Comparison of ENCODE assay signal across 8 cellular contexts in the genomic region with DNA sequence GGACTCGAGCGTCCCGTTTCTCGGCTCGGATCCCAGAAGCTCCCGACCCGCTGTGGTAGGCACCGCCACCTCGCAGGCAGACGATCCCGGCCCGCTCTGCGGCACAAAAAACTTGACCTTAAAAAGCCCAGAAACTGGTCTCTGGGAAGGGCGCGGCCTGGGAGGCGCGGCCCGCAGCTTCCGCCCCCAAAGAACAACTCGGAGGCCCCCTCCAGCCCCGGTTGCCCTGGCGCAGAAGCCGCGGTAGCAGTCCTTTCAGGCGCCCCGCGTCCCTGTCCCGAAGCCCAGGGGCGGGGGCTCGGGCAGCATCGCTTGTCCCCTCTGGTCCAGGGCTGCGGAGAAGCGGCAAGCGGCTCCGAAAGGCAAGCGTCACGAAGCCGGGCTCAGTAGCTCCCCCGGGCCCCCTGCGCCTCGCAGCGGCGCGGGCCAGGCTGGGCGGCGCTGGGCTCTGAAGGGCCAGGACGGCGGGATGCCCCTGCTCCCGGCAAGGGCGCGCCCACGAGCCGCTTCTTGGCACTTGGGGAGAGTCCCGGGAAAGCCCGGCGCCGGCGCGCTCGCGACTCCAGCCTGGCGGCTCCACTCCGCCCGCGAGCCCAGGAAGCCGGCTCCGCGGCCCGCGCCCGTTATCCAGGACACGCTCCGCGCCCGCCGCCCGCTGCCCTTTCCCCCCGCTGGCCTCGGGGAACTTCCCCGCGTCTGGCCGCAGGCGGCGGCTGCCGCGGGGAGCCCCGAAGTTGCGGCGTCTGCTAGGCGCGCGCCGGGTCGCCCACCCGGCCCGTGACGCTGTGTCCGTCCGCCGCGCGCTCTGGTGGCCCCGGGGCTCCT. TPM values are rescaled to one million over a fixed set of nuclear protein-coding genes. Genes with fewer than 3 reads are reported as not detected.
DNase-seq lines count a peak whose midpoint lies in the region; ATAC-seq and TF ChIP-seq lines count a peak whose summit lies in the region.

A gene with protein sequence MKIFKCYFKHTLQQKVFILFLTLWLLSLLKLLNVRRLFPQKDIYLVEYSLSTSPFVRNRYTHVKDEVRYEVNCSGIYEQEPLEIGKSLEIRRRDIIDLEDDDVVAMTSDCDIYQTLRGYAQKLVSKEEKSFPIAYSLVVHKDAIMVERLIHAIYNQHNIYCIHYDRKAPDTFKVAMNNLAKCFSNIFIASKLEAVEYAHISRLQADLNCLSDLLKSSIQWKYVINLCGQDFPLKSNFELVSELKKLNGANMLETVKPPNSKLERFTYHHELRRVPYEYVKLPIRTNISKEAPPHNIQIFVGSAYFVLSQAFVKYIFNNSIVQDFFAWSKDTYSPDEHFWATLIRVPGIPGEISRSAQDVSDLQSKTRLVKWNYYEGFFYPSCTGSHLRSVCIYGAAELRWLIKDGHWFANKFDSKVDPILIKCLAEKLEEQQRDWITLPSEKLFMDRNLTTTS (minus strand): TSS at position 98 of the 825 bp plus-strand sequence. CDS start 22,521 bp downstream, outside the sequence.

- intact Hi-C loops in A673 (cut with micrococcal nuclease; ENCODE audit: unreplicated experiment) (loop anchor here (5.0 to 10.0 kb wide), 2 partner anchors 285 to 378 kb away; a partner anchor contains a TSS), breast epithelium (cut with DNase I; ENCODE audit: low total_unique reads) (no loop called here)

- peaks cover 59% of the 10 kb centered on the region for H3K4me1 Mint-ChIP-seq in T-helper 17 cell
- H3K4me1 Mint-ChIP-seq in immature natural killer cell: peaks cover 53 to 56% of the 10 kb centered on the region in 2 donors

- DNase-seq in A673 (ENCODE audit: low spot score): peak; percentile 58
- DNase-seq in T-helper 17 cell: peak in 2 of 3 donors; percentile 38 to 40
- DNase-seq in breast epithelium (ENCODE audit: low spot score in 2 of 2): no peak
- DNase-seq in immature natural killer cell: peak; percentile 14 to 29 (median 28)
- DNase-seq in stimulated activated CD4-positive, alpha-beta T cell treated with anti-CD3 and anti-CD28 coated beads, Interleukin-12 subunit alpha, Interleukin-12 subunit beta, amount 100 ng/mL, for 4 hours: peak; percentile 48
- DNase-seq in NCI-H1048 (lab: John Stamatoyannopoulos, UW): no peak

- peak within 1 kb of the TSS; percentile 72 for H3K4me3 ChIP-seq in A673 (ENCODE audit: low read depth, low read length, poor library complexity, severe bottlenecking)
- H3K4me3 ChIP-seq in breast epithelium: peak within 1 kb of the TSS; percentile 59 to 92 (median 91)

- no peak for TF ChIP-seq POLR2A in breast epithelium (IDR thresholded peaks at IDR 0.05)

- H3K27me3 Mint-ChIP-seq in T-helper 17 cell (peaks cover 33% of the 10 kb centered on the region), immature natural killer cell (ENCODE audit: low read depth in 3 of 3) (peaks cover 13 to 16% (median 13%) of the 10 kb centered on the region in 3 donors)

- H3K36me3 Mint-ChIP-seq in T-helper 17 cell (ENCODE audit: low read depth) (no peaks in the 10 kb centered on the region), immature natural killer cell (no peaks in the 10 kb centered on the region)

- no peak for TF ChIP-seq CTCF in A673 (conservative IDR thresholded peaks at IDR 0.05; ENCODE audit: low read depth, low read length)
- no peak for TF ChIP-seq CTCF in breast epithelium (IDR thresholded peaks at IDR 0.05)

- H3K4me3 Mint-ChIP-seq in T-helper 17 cell (peak within 1 kb of the TSS; percentile 93), immature natural killer cell (peak within 1 kb of the TSS; percentile 70 to 89 (median 79))

- H3K4me1 ChIP-seq in A673 (ENCODE audit: insufficient read depth, low read length, poor library complexity, severe bottlenecking): peaks cover 14% of the 10 kb centered on the region
- H3K4me1 ChIP-seq in breast epithelium: no peaks in the 10 kb centered on the region

- peaks cover 31% of the 10 kb centered on the region for H3K27me3 ChIP-seq in A673 (replicated peaks; ENCODE audit: insufficient read depth, low read depth, low read length, poor library complexity)
- H3K27me3 ChIP-seq in breast epithelium: no peaks in the 10 kb centered on the region

- H3K27ac Mint-ChIP-seq in T-helper 17 cell (peak within 1 kb of the TSS; percentile 86), immature natural killer cell (peak within 1 kb of the TSS in 3 of 6 donors; percentile 31 to 84 (median 36))

- H3K9me3 Mint-ChIP-seq in immature natural killer cell: no peaks in the 10 kb centered on the region

- CTCF ChIA-PET in A673 (lab: Charles Lee): no interaction called here

- H3K9me3 ChIP-seq in A673 (ENCODE audit: low read depth, low read length, poor library complexity, severe bottlenecking): no peaks in the 10 kb centered on the region
- no peaks in the 10 kb centered on the region for H3K9me3 ChIP-seq in T-helper 17 cell (ENCODE audit: control insufficient read depth, low read length, poor library complexity, severe bottlenecking)
- H3K9me3 ChIP-seq in breast epithelium: no peaks in the 10 kb centered on the region

- POLR2A ChIA-PET in A673 (lab: Charles Lee; ENCODE audit: low non-redundant PET): interaction anchor here (0.6 kb wide), 1 partner anchor 1665 kb away, joined by 4 read pairs; no protein-coding TSS in a partner anchor

- H3K27ac ChIP-seq in A673 (ENCODE audit: low read depth, low read length, poor library complexity, severe bottlenecking): peak within 1 kb of the TSS; percentile 73
- peak within 1 kb of the TSS; percentile 82 to 95 for H3K27ac ChIP-seq in breast epithelium

- H3K36me3 ChIP-seq in A673 (ENCODE audit: insufficient read depth, low read length, poor library complexity, severe bottlenecking) (no peaks in the 10 kb centered on the region), breast epithelium (no peaks in the 10 kb centered on the region)

- no TSS peak for BruUV-seq in A673 (replicated peaks; lab: Mats Ljungman, UMichigan)

- ATAC-seq in GM21390 (IDR thresholded peaks at IDR 0.05; ENCODE audit: unreplicated experiment): peak; percentile 16
- peak; percentile 24 for ATAC-seq in T-helper 17 cell
- no peak for ATAC-seq in HG03139 (IDR thresholded peaks at IDR 0.05; ENCODE audit: unreplicated experiment)

RNA-seq across cellular contexts. Expression of the gene that starts here (rescaled TPM):
- total RNA-seq in A673 (2021) (1.9 and 2.5 TPM in 2 replicates), T-helper 17 cell (1 to 10 TPM; 4.9 to 5.3 TPM), breast epithelium (1 to 10 TPM; 1.3 to 2.3 (median 2.3) TPM)
- under 1 TPM in 2 of 3 donors, not detected in 1; 0.03 to 0.10 TPM for polyA plus RNA-seq in immature natural killer cell

Comparison
In these comparisons a context has a peak if more than half of its experiments do, and no peak if none do; other contexts are left out.
1. Peak in DNase-seq in immature natural killer cell; RNA of the gene not detected or under 1 TPM.
2. DNase-seq: peak in A673 (single experiment), T-helper 17 cell (2 of 3) and stimulated activated CD4-positive, alpha-beta T cell treated with anti-CD3 and anti-CD28 coated beads, Interleukin-12 subunit alpha, Interleukin-12 subunit beta, amount 100 ng/mL, for 4 hours (single experiment); none in breast epithelium (0 of 2) and NCI-H1048 (single experiment).